Comparison of ENCODE assay signal across 9 cellular contexts in the genomic region with DNA sequence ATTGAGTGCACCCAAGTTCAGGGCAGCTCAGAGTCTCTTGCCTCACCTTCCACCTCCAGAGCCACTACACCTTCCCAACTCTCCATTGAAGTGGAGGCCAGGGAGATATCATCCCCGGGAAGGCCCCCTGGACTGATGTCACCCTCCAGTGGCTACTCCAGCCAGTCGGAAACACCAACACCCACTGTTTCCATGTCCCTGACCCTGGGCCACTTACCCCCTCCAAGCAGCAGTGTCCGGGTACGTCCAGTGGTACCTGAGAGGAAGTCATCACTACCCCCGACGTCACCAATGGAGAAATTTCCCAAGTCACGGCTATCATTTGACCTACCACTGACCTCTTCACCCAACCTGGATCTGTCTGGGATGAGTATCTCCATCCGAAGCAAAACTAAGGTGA.
"Had no signal": no experiment of that assay in that cellular context is flagged by ENCODE, and none has a peak within 500 bp of the region (broad histone marks: within the 10 kb centered on the region; RNA-seq: fewer than 3 reads in every experiment).

No MANE protein-coding gene starts in this region.

- ATAC-seq: GM23338, HCT116 had no signal

- H3K27ac ChIP-seq: GM23248 had no signal

- H3K36me3 ChIP-seq: HAP-1 had no signal

- H3K9me3 Mint-ChIP-seq: GM23338, HFFc6 had no signal

- H3K4me3 ChIP-seq: GM23248, GM23338, HAP-1 had no signal

- DNase-seq: GM23248, GOT3, H7, H9, HCEC 1CT, HFFc6 had no signal

- H3K4me3 Mint-ChIP-seq: GM23338, H9, HFFc6 had no signal

- H3K27ac Mint-ChIP-seq: GM23338, H9, HFFc6 had no signal

- H3K4me1 Mint-ChIP-seq: H9 had no signal

- H3K9me3 ChIP-seq: HAP-1 had no signal

- H3K4me1 ChIP-seq: HAP-1 had no signal
